Comparison of ENCODE assay signal across 30 cellular contexts in genomic region chr7:134378562-134378961, GRCh38.
"Had no signal": no experiment of that assay in that cellular context is flagged by ENCODE, and none has a peak within 500 bp of the region (broad histone marks: within the 10 kb centered on the region; RNA-seq: fewer than 3 reads in every experiment).

No MANE protein-coding gene starts in this region.

- H3K36me3 ChIP-seq: adrenal gland, gastrocnemius medialis, neutrophil, ovary, right lobe of liver, upper lobe of left lung, vagina had no signal

- H3K4me1 ChIP-seq: adrenal gland, gastrocnemius medialis, upper lobe of left lung, vagina had no signal

- ATAC-seq: activated CD4-positive, alpha-beta T cell treated with anti-CD3 and anti-CD28 coated beads for 36 hours; activated T-cell treated with anti-CD3 and anti-CD28 coated beads, Interleukin-2, amount 50 U/mL, for 72 hours; body of pancreas; gastrocnemius medialis; right lobe of liver; stimulated activated effector memory CD8-positive, alpha-beta T cell treated with anti-CD3 and anti-CD28 coated beads, Interleukin-12 subunit alpha, Interleukin-12 subunit beta, amount 100 ng/mL, for 72 hours had no signal

- H3K27me3 ChIP-seq: body of pancreas, gastrocnemius medialis, hepatocyte, ovary, right lobe of liver, upper lobe of left lung, vagina had no signal

- H3K9me3 Mint-ChIP-seq: activated naive CD8-positive, alpha-beta T cell treated with anti-CD3 and anti-CD28 coated beads for 36 hours; activated T-cell treated with anti-CD3 and anti-CD28 coated beads, Interleukin-2, amount 50 U/mL, for 72 hours; mesothelial cell of epicardium; nephron progenitor cell; stimulated activated effector memory CD8-positive, alpha-beta T cell treated with anti-CD3 and anti-CD28 coated beads, Interleukin-12 subunit alpha, Interleukin-12 subunit beta, amount 100 ng/mL, for 72 hours; stimulated activated naive CD8-positive, alpha-beta T cell treated with anti-CD3 and anti-CD28 coated beads, Interleukin-15, Interleukin-2, amounts not matched to agents 100 ng/mL and 50 ng/mL, for 24 hours had no signal

- H3K4me3 Mint-ChIP-seq: activated CD4-positive, alpha-beta T cell treated with anti-CD3 and anti-CD28 coated beads for 36 hours; activated naive CD8-positive, alpha-beta T cell treated with anti-CD3 and anti-CD28 coated beads for 36 hours; activated T-cell treated with anti-CD3 and anti-CD28 coated beads, Interleukin-2, amount 50 U/mL, for 72 hours; mesothelial cell of epicardium; naive B cell; nephron progenitor cell; stimulated activated effector memory CD8-positive, alpha-beta T cell treated with anti-CD3 and anti-CD28 coated beads, Interleukin-12 subunit alpha, Interleukin-12 subunit beta, amount 100 ng/mL, for 72 hours; stimulated activated naive CD8-positive, alpha-beta T cell treated with anti-CD3 and anti-CD28 coated beads, Interleukin-15, Interleukin-2, amounts not matched to agents 100 ng/mL and 50 ng/mL, for 24 hours had no signal

- H3K9me3 ChIP-seq: adrenal gland, body of pancreas, gastrocnemius medialis, neutrophil, ovary, upper lobe of left lung, vagina had no signal

- H3K27ac ChIP-seq: adrenal gland, body of pancreas, epithelial cell of prostate, gastrocnemius medialis, hepatocyte, neutrophil, ovary, right lobe of liver, skin epidermis, upper lobe of left lung, vagina had no signal

- DNase-seq: activated CD4-positive, alpha-beta T cell treated with anti-CD3 and anti-CD28 coated beads for 36 hours; activated CD4-positive, CD25-positive, alpha-beta regulatory T cell; activated naive CD4-positive, alpha-beta T cell; activated naive CD8-positive, alpha-beta T cell treated with anti-CD3 and anti-CD28 coated beads for 36 hours; activated T-cell treated with anti-CD3 and anti-CD28 coated beads for 4 hours; activated T-cell treated with anti-CD3 and anti-CD28 coated beads, Interleukin-2, amount 50 U/mL, for 72 hours; adrenal gland; aorta; body of pancreas; dermis blood vessel endothelial cell; effector CD4-positive, alpha-beta T cell; gastrocnemius medialis; islet precursor cell; mammary epithelial cell; naive B cell; nephron progenitor cell; ovary; right lobe of liver; stimulated activated CD4-positive, alpha-beta T cell treated with anti-CD3 and anti-CD28 coated beads, Interleukin-12 subunit alpha, Interleukin-12 subunit beta, amount 100 ng/mL, for 4 hours; stimulated activated CD4-positive, alpha-beta T cell treated with anti-CD3 and anti-CD28 coated beads, Interleukin-4, amount 100 ng/mL, for 1 hour; upper lobe of left lung had no signal

- H3K36me3 Mint-ChIP-seq: activated naive CD8-positive, alpha-beta T cell treated with anti-CD3 and anti-CD28 coated beads for 36 hours; mesothelial cell of epicardium; naive B cell; stimulated activated effector memory CD8-positive, alpha-beta T cell treated with anti-CD3 and anti-CD28 coated beads, Interleukin-12 subunit alpha, Interleukin-12 subunit beta, amount 100 ng/mL, for 72 hours had no signal

- H3K4me3 ChIP-seq: adrenal gland, body of pancreas, gastrocnemius medialis, hepatocyte, ovary, right lobe of liver, skin epidermis, upper lobe of left lung, vagina had no signal

- H3K4me1 Mint-ChIP-seq: activated CD4-positive, alpha-beta T cell treated with anti-CD3 and anti-CD28 coated beads for 36 hours; activated naive CD8-positive, alpha-beta T cell treated with anti-CD3 and anti-CD28 coated beads for 36 hours; mesothelial cell of epicardium; naive B cell; nephron progenitor cell; stimulated activated effector memory CD8-positive, alpha-beta T cell treated with anti-CD3 and anti-CD28 coated beads, Interleukin-12 subunit alpha, Interleukin-12 subunit beta, amount 100 ng/mL, for 72 hours had no signal

- H3K27ac Mint-ChIP-seq: activated CD4-positive, alpha-beta T cell treated with anti-CD3 and anti-CD28 coated beads for 36 hours; activated naive CD8-positive, alpha-beta T cell treated with anti-CD3 and anti-CD28 coated beads for 36 hours; activated T-cell treated with anti-CD3 and anti-CD28 coated beads, Interleukin-2, amount 50 U/mL, for 72 hours; mesothelial cell of epicardium; naive B cell; nephron progenitor cell; progenitor cell of endocrine pancreas; stimulated activated effector memory CD8-positive, alpha-beta T cell treated with anti-CD3 and anti-CD28 coated beads, Interleukin-12 subunit alpha, Interleukin-12 subunit beta, amount 100 ng/mL, for 72 hours; stimulated activated naive CD8-positive, alpha-beta T cell treated with anti-CD3 and anti-CD28 coated beads, Interleukin-15, Interleukin-2, amounts not matched to agents 100 ng/mL and 50 ng/mL, for 24 hours had no signal
